ENCODE assay signal across 1 cellular context in the genomic region with DNA sequence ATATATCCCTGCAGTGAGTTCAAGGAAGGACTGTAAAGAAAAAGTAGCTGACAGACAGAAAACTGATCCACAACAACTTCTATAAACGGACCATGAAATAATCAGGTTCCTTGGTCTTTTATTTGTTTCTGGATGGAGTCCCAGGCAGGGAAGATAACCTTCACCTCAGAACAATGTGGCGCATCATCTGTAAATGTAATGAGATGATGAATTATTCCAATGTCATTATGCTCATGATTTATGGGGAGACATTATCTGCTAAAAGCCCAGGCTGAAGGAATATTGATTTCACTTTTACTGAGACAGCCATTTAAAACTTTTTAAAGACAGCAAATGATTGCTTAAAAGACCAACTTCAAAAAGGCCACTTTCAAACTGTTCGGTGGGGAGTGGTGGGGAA.
TF ChIP-seq lines count a peak whose summit lies in the region.

No MANE protein-coding gene starts in this region.

TF ChIP-seq in H1, 55 proteins besides CTCF, POLR2A, EP300 and RAD21 (continued from another document):
- TF ChIP-seq CHD7 (IDR thresholded peaks at IDR 0.05; ENCODE audit: insufficient replicate concordance, low read length), result no peak
- no peak for TF ChIP-seq CHD2 (IDR thresholded peaks at IDR 0.05; ENCODE audit: low read length)
- TF ChIP-seq NRF1 (IDR thresholded peaks at IDR 0.05; ENCODE audit: low read depth, low read length), result no peak
- no peak for TF ChIP-seq SP1 (IDR thresholded peaks at IDR 0.05; ENCODE audit: low read depth, low read length)
- no peak for TF ChIP-seq SRF (IDR thresholded peaks at IDR 0.05; ENCODE audit: low read depth, low read length)
- TF ChIP-seq HDAC6 (IDR thresholded peaks at IDR 0.05; ENCODE audit: low read depth, low read length), result no peak
- TF ChIP-seq HDAC2 (IDR thresholded peaks at IDR 0.05; ENCODE audit: borderline replicate concordance in 1 of 2, low read depth in 2 of 2, low read length in 2 of 2), result no peak
- TF ChIP-seq SIN3A (conservative IDR thresholded peaks at IDR 0.05 in 1 of 2, IDR thresholded peaks at IDR 0.05 in 1 of 2; ENCODE audit: low read depth in 1 of 2, low read length in 2 of 2), result no peak
- no peak for TF ChIP-seq KDM5A (IDR thresholded peaks at IDR 0.05; ENCODE audit: low read length)
- TF ChIP-seq SAP30 (IDR thresholded peaks at IDR 0.05; ENCODE audit: insufficient read depth, insufficient replicate concordance, low read length), result no peak
- TF ChIP-seq RNF2 (IDR thresholded peaks at IDR 0.05; ENCODE audit: borderline replicate concordance, low read depth, low read length, missing control alignments, poor library complexity, severe bottlenecking), result no peak
- no peak for TF ChIP-seq CBX5 (IDR thresholded peaks at IDR 0.05; ENCODE audit: low read depth, low read length)
